ENCODE assay signal across 7 cellular contexts in the genomic region with DNA sequence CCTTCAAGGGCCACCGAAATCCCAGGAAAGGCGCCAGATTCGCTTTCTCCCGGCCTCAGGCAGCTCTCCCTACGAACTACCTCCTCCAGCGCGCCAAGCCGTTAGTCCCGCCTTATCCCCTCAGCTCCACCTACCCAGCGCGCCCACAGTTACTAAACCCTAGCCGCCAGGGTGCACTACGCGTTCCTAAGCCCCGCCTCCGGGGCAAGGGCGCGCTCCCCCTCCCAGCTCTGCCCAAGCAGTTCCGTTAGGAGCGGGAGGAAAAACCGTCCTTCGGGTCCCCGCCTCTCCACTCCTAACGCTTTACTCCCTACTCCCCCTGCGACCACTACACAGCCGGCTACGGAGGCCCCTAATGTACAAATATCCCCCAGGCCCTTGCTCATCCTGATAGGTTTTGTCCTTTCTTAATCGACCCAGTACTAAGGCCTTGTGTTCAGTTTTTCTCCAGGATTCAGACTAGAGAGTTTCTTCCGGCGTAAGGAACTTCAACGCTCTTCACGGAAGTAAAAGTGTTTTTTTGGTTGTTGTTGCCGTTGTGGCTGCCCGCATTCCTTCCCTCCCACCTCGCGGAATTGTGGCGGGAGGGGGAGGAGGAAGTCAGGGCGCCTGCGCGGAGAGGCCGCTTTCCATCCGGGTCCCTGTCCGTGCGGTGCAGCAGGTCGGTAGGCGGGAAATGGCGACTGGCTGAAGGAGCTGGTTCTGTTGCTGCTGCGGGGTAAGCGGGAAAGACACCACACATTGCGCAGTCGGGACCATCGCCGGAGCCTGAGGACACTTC. TPM values are rescaled to one million over a fixed set of nuclear protein-coding genes. Genes with fewer than 3 reads are reported as not detected.
DNase-seq lines count a peak whose midpoint lies in the region; ATAC-seq and TF ChIP-seq lines count a peak whose summit lies in the region.

A gene (plus strand): TSS at position 655 of the 781 bp plus-strand sequence. CDS start 31,386 bp downstream, outside the sequence.

- peak within 1 kb of the TSS; percentile 85 for H3K4me3 ChIP-seq in astrocyte of the cerebellum (ENCODE audit: low read depth, low read length)

- DNase-seq in NCI-H2029 treated with DMSO at 0.1 percent for 48 hours (lab: John Stamatoyannopoulos, UW) (peak; percentile 87), T-helper 9 cell (peak; percentile 92), astrocyte of the cerebellum (ENCODE audit: low read depth) (peak; percentile 99), hepatic stellate cell (ENCODE audit: low spot score) (peak; percentile 92), renal cortical epithelial cell (ENCODE audit: low read depth) (peak; percentile 96)

- ATAC-seq in GM18508 (IDR thresholded peaks at IDR 0.05; ENCODE audit: insufficient read depth, unreplicated experiment) (peak; percentile 56), HG03025 (IDR thresholded peaks at IDR 0.05; ENCODE audit: low FRiP score, unreplicated experiment) (peak; percentile 91)

- peak; percentile 53 for TF ChIP-seq CTCF in astrocyte of the cerebellum (IDR thresholded peaks at IDR 0.05; ENCODE audit: low read depth, low read length, missing control alignments)

- in situ Hi-C loops in astrocyte of the cerebellum (cut with HindIII; ENCODE audit: low sequenced_read_pairs): no loop called here

RNA-seq across cellular contexts. Expression of the gene that starts here (rescaled TPM):
- total RNA-seq in renal cortical epithelial cell: 65.6 and 71.2 TPM in 2 replicates

Comparison
In these comparisons a context has a peak if more than half of its experiments do, and no peak if none do; other contexts are left out.
1. Peak in every context shown above with its lines: DNase-seq, ATAC-seq and H3K4me3 ChIP-seq.